25 cellular contexts compared by ENCODE assay signal in the genomic region with DNA sequence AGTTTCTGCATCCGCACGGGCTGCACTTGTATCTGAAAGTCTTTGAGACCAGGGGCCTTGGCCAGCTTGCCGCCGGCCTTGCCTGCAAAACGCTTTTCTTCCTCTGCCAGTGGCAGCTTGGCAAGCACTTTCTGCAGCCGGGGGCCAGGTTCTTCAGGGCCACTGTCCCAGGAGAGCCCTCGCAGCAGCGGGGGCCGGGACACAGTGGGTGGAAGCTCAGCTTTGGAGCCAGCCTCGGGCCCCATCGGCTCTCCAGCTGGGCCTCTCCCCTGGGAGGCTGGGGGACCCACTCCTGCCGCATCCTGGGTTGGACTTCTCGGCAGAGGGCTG. TPM values are rescaled to one million over a fixed set of nuclear protein-coding genes. Genes with fewer than 3 reads are reported as not detected.
DNase-seq lines count a peak whose midpoint lies in the region; ATAC-seq, FAIRE-seq and TF ChIP-seq lines count a peak whose summit lies in the region.
"Had no signal": no experiment of that assay in that cellular context is flagged by ENCODE, and none has a peak within 500 bp of the region (broad histone marks: within the 10 kb centered on the region; RNA-seq: fewer than 3 reads in every experiment).

No MANE protein-coding gene starts in this region.

- H4K20me1 ChIP-seq in HepG2 (ENCODE audit: insufficient read depth, low read length): no peaks in the 10 kb centered on the region

- H3K4me3 ChIP-seq in right cardiac atrium (ENCODE audit: low read length) (no peak overlapping the region), gastrocnemius medialis (no peak overlapping the region), BE2C (ENCODE audit: low read depth, low read length) (no peak overlapping the region), HepG2 (replicated peaks in 1 of 3; ENCODE audit: insufficient read depth in 1 of 3, low read depth in 2 of 3, low read length in 3 of 3) (no peak overlapping the region)
- H3K4me3 ChIP-seq: GM12878, PC-9 had no signal

- no peak for TF ChIP-seq RAD21 in HepG2 (CRISPR knock-in tag; IDR thresholded peaks at IDR 0.05)

- intact Hi-C loops in right cardiac atrium (cut with DNase I): loop anchor here in 1 of 4 donors (5.0 kb wide), 1 partner anchor 101 kb away; no protein-coding TSS in a partner anchor
- intact Hi-C loops in Right ventricle myocardium superior (cut with DNase I): loop anchor here (5.0 kb wide), 1 partner anchor 111 kb away; no protein-coding TSS in a partner anchor
- intact Hi-C loops in gastrocnemius medialis (cut with DNase I; ENCODE audit: low total_unique reads): loop anchor here (2.0 kb wide), 1 partner anchor 109 kb away; no protein-coding TSS in a partner anchor
- intact Hi-C loops in HepG2 (cut with micrococcal nuclease; ENCODE audit: unreplicated experiment): no loop called here

- TF ChIP-seq CTCF in gastrocnemius medialis (IDR thresholded peaks at IDR 0.05 in 4 of 5, conservative IDR thresholded peaks at IDR 0.05 in 1 of 5) (no peak), BE2C (IDR thresholded peaks at IDR 0.05; ENCODE audit: low read depth, low read length) (no peak), HepG2 (CRISPR knock-in tag; IDR thresholded peaks at IDR 0.05) (no peak)

- no peak overlapping the region for H3K9ac ChIP-seq in HepG2 (ENCODE audit: insufficient read depth, low read depth, low read length)

- H3K36me3 ChIP-seq in gastrocnemius medialis (no peaks in the 10 kb centered on the region), BE2C (no peaks in the 10 kb centered on the region), HepG2 (replicated peaks in 1 of 2; ENCODE audit: control insufficient read depth in 1 of 2, insufficient read depth in 2 of 2, low read length in 2 of 2) (no peaks in the 10 kb centered on the region)

- BruUV-seq in HepG2 (replicated peaks; lab: Mats Ljungman, UMichigan): no TSS peak

- CTCF ChIA-PET in HepG2 (lab: Yijun Ruan, JAX; ENCODE audit: low intra/inter-chr PET ratio, low total read pairs): no interaction called here

- ATAC-seq in right cardiac atrium (peak in 1 of 2 donors; percentile 13), Right ventricle myocardium superior (ENCODE audit: poor library complexity) (no peak), gastrocnemius medialis (no peak), HG02759 (IDR thresholded peaks at IDR 0.05; ENCODE audit: unreplicated experiment) (no peak), HepG2 (no peak)
- ATAC-seq: activated CD8-positive, alpha-beta T cell treated with anti-CD3 and anti-CD28 coated beads, Interleukin-2, amount 10 ng/mL, durations not matched to agents 7 days and 5 days; GM12878; left lobe of liver; WTC11 had no signal

- in situ Hi-C loops in gastrocnemius medialis (cut with MboI; ENCODE audit: low sequenced_read_pairs in 4 of 4) (no loop called here), HepG2 (cut with HindIII; ENCODE audit: extremely low pct_ligation_motif_present, low pct_unique_long_range_greater_than_20kb) (loop anchor here (10.0 kb wide), 1 partner anchor 221 kb away; no protein-coding TSS in a partner anchor)

- H3K9me3 ChIP-seq in right cardiac atrium (ENCODE audit: control insufficient read depth, low read length) (no peaks in the 10 kb centered on the region), gastrocnemius medialis (no peaks in the 10 kb centered on the region), BE2C (no peaks in the 10 kb centered on the region), HepG2 (ENCODE audit: low read length) (no peaks in the 10 kb centered on the region)

- H3K27me3 ChIP-seq in right cardiac atrium (ENCODE audit: control insufficient read depth, insufficient read depth) (no peaks in the 10 kb centered on the region), gastrocnemius medialis (no peaks in the 10 kb centered on the region), BE2C (no peaks in the 10 kb centered on the region), HepG2 (ENCODE audit: control insufficient read depth in 1 of 2, insufficient read depth in 2 of 2, low read length in 2 of 2) (peaks cover 11 to 29% of the 10 kb centered on the region in 2 experiments)

- POLR2A ChIA-PET in HepG2 (lab: Yijun Ruan, JAX): no interaction called here

- TF ChIP-seq EP300 in HepG2 (IDR thresholded peaks at IDR 0.05; ENCODE audit: low read depth in 2 of 2, low read length in 2 of 2): no peak
- TF ChIP-seq EP300 in HepG2 (CRISPR knock-in tag; IDR thresholded peaks at IDR 0.05; ENCODE audit: borderline replicate concordance): no peak

- H3K79me2 ChIP-seq in HepG2 (ENCODE audit: insufficient read depth, low read length): no peaks in the 10 kb centered on the region

- no peak for FAIRE-seq in HepG2 (lab: Jason Lieb, UNC)
- FAIRE-seq: GM12878, GM19239, urothelium cell line had no signal

- H3K4me1 ChIP-seq in right cardiac atrium (ENCODE audit: control insufficient read depth, insufficient read depth, low read length) (peaks cover 2% of the 10 kb centered on the region), gastrocnemius medialis (peaks cover 13 to 20% of the 10 kb centered on the region in 2 donors), BE2C (no peaks in the 10 kb centered on the region), HepG2 (ENCODE audit: insufficient read depth, low read length) (no peaks in the 10 kb centered on the region)

- TF ChIP-seq POLR2A in gastrocnemius medialis (IDR thresholded peaks at IDR 0.05) (no peak), HepG2 (IDR thresholded peaks at IDR 0.05; ENCODE audit: insufficient read depth in 1 of 2, low read depth in 2 of 2, low read length in 2 of 2) (no peak)

- DNase-seq in right cardiac atrium (peak in 2 of 3 donors; percentile 64 to 68), Right ventricle myocardium superior (no peak), islet precursor cell (peak; percentile 44), gastrocnemius medialis (no peak), BE2C (no peak), T-helper 9 cell (no peak), HepG2 (ENCODE audit: low spot score) (no peak)
- DNase-seq: activated CD8-positive, alpha-beta T cell treated with anti-CD3 and anti-CD28 coated beads, Interleukin-2, amount 10 ng/mL, durations not matched to agents 7 days and 5 days; activated naive CD8-positive, alpha-beta T cell treated with anti-CD3 and anti-CD28 coated beads, Interleukin-2, amount 10 ng/mL, durations not matched to agents 7 days and 5 days; CD4-positive, CD25-positive, alpha-beta regulatory T cell; erythroblast; NCI-H146; NCI-H2171 treated with DMSO at 0.1 percent for 48 hours; NCI-H82; PC-9; stimulated activated CD4-positive, alpha-beta T cell treated with anti-CD3 and anti-CD28 coated beads, Interleukin-1b, Interleukin-23, amount 100 ng/mL, for 48 hours; stimulated activated naive CD4-positive, alpha-beta T cell treated with Interleukin-2 at 50 U/mL for 16 hours had no signal

- H3K27ac ChIP-seq in right cardiac atrium (ENCODE audit: low read length) (no peak overlapping the region), gastrocnemius medialis (peak overlapping the region; percentile 7 to 57 (median 34)), HepG2 (ENCODE audit: extremely low read length, insufficient read depth, low read length) (no peak overlapping the region)
- H3K27ac ChIP-seq: PC-9 had no signal

- H2AFZ ChIP-seq in HepG2 (ENCODE audit: low read length): no peak overlapping the region
- H2AFZ ChIP-seq: PC-9 had no signal

- no peak overlapping the region for H3K4me2 ChIP-seq in HepG2 (ENCODE audit: low read depth, low read length)
- H3K4me2 ChIP-seq: PC-9 had no signal

- 62% methylated on average over 13 of the region's 13 CpGs for WGBS in right cardiac atrium
- WGBS in HepG2 (ENCODE audit: low lambda C conversion rate): 75% methylated on average over 5 of the region's 13 CpGs

TF ChIP-seq in HepG2, 621 proteins besides CTCF, POLR2A, EP300 and RAD21:
- no peak for TF ChIP-seq SP2 (CRISPR knock-in tag; IDR thresholded peaks at IDR 0.05)

RNA-seq across cellular contexts. Expression of a gene that starts 57.5 kb away (rescaled TPM):
- total RNA-seq in right cardiac atrium (100 to 1,000 TPM in 1 of 4 donors, 10 to 100 TPM in 3; 69.8 to 114 (median 92.8) TPM), Right ventricle myocardium superior (77.2 TPM), gastrocnemius medialis (10 to 100 TPM; 12.1 to 30.2 (median 19.2) TPM), HepG2 (2016; rRNA removed; fragmentation: Illumina TruSeq; extraction: Trizol) (0.81 and 1.4 TPM in 2 replicates)
- polyA plus RNA-seq in right cardiac atrium (12.6 TPM), HepG2 (2011; rRNA removed) (0.82 and 1.2 TPM in 2 replicates)
- not detected for polyA plus RNA-seq in BE2C (2012; ENCODE audit: insufficient read depth, insufficient read length, low read depth)
- 0.09 and 0.10 TPM in 2 replicates for total RNA-seq in HepG2 (2016; cell fraction: cytosol; rRNA removed; fragmentation: Illumina TruSeq; extraction: Trizol; ENCODE audit: low read depth)
- 0.65 and 1.3 TPM in 2 replicates for total RNA-seq in HepG2 (2016; cell fraction: insoluble cytoplasmic fraction; rRNA removed; fragmentation: Illumina TruSeq; extraction: Trizol)
- total RNA-seq in HepG2 (2016; cell fraction: membrane; rRNA removed; fragmentation: Illumina TruSeq; extraction: Trizol): 0.34 TPM in 2 replicates
- 1.4 and 1.7 TPM in 2 replicates for total RNA-seq in HepG2 (2016; cell fraction: nucleus; rRNA removed; fragmentation: Illumina TruSeq; extraction: Trizol)
- polyA plus RNA-seq in HepG2 (2011; cell fraction: cytosol; rRNA removed): 0.48 and 0.72 TPM in 2 replicates
- 0.32 and 0.35 TPM in 2 replicates for polyA plus RNA-seq in HepG2 (2011; cell fraction: nucleus; rRNA removed)
- polyA plus RNA-seq in HepG2 (2012): 0.11 and 0.16 TPM in 2 replicates
- 0.08 and 0.14 TPM in 2 replicates for polyA plus RNA-seq in HepG2 (2016; cell fraction: cytosol; fragmentation: Illumina TruSeq; extraction: Trizol; ENCODE audit: low read depth)
- polyA plus RNA-seq in HepG2 (2016; cell fraction: insoluble cytoplasmic fraction; fragmentation: Illumina TruSeq; extraction: Trizol; ENCODE audit: low read depth): 0.72 and 0.82 TPM in 2 replicates
- polyA plus RNA-seq in HepG2 (2016; cell fraction: membrane; fragmentation: Illumina TruSeq; extraction: Trizol; ENCODE audit: low read depth): 0.19 and 0.28 TPM in 2 replicates
- 1.2 and 3.0 TPM in 2 replicates for polyA plus RNA-seq in HepG2 (2016; cell fraction: nucleus; fragmentation: Illumina TruSeq; extraction: Trizol; ENCODE audit: insufficient read depth, low read depth)
- polyA minus RNA-seq in HepG2 (2011; rRNA and poly(A)+ RNA removed; ENCODE audit: low replicate concordance): 0.04 TPM in 1 of 2 replicates, not detected in the other
- polyA minus RNA-seq in HepG2 (2011; cell fraction: cytosol; rRNA and poly(A)+ RNA removed): 0.69 TPM in 1 of 2 replicates, not detected in the other
- 0.26 TPM in 1 of 2 replicates, not detected in the other for polyA minus RNA-seq in HepG2 (2011; cell fraction: nucleus; rRNA and poly(A)+ RNA removed)
- total RNA-seq: activated CD8-positive, alpha-beta T cell treated with anti-CD3 and anti-CD28 coated beads, Interleukin-2, amount 10 ng/mL, durations not matched to agents 7 days and 5 days; activated naive CD8-positive, alpha-beta T cell treated with anti-CD3 and anti-CD28 coated beads, Interleukin-2, amount 10 ng/mL, durations not matched to agents 7 days and 5 days; CD4-positive, CD25-positive, alpha-beta regulatory T cell; H4; PC-9; SK-MEL-5 had no signal
- polyA plus RNA-seq: CD4-positive, CD25-positive, alpha-beta regulatory T cell; GM12878 had no signal

Comparison
In these comparisons a context has a peak if more than half of its experiments do, and no peak if none do; other contexts are left out.
1. DNase-seq: peak in right cardiac atrium (2 of 3) and islet precursor cell (single experiment); none in Right ventricle myocardium superior (single experiment), gastrocnemius medialis (0 of 2), BE2C (single experiment), T-helper 9 cell (single experiment) and HepG2 (single experiment).
2. H3K27ac ChIP-seq: peak in gastrocnemius medialis (4 of 4); none in right cardiac atrium (single experiment) and HepG2 (single experiment).